1 cellular context compared by ENCODE assay signal in the genomic region with DNA sequence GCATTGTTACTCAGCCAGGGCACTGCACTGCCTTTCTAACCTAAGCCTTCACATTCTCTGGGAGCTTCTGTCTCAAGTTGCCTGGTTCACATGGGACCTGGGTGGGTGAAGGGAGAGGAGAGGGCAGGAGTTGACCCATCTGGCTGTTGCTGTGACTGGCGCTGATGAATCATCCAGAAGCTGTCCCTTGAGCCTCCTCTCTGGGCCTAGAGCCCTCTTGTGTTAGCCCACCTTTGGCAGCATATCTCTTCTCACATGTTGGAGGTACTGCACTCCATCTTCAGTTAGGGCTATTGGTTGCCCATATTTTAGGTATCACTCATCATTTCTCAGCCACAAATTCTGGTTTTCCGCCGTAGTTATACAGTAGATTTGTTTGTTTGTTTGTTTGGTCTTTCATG.
TF ChIP-seq lines count a peak whose summit lies in the region.

No MANE protein-coding gene starts in this region.

TF ChIP-seq in IMR-90, 13 proteins besides CTCF, POLR2A, EP300 and RAD21 (continued from another document):
- TF ChIP-seq MXI1 (IDR thresholded peaks at IDR 0.05; ENCODE audit: borderline replicate concordance, low read depth, low read length) (no peak), MAZ (IDR thresholded peaks at IDR 0.05; ENCODE audit: borderline replicate concordance, low read depth, low read length) (no peak), RCOR1 (IDR thresholded peaks at IDR 0.05; ENCODE audit: insufficient replicate concordance, low read length) (no peak), CEBPB (IDR thresholded peaks at IDR 0.05; ENCODE audit: low read depth, low read length) (no peak), CHD1 (IDR thresholded peaks at IDR 0.05; ENCODE audit: low read depth, low read length) (no peak)
